Comparison of ENCODE assay signal across 24 cellular contexts in the genomic region with DNA sequence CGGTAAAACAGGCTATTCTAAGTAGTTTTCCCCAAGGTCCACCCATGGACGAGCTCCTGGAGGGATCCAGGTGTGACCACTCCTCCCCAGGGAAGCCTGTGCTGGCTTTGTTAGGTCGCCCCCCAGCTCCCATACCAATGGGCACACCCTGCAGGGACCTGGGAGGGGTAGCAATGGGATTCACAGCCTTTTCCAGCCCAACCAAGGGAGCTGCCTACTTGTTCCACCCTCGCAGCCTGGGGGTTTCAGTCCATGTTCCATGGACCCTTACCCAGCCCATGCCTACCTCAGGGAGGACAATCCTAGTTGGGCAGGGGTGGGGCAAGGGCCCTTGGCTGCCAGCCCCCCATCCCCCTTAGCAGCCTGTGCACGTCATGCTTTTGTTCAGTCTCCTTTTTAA.
DNase-seq lines count a peak whose midpoint lies in the region.
"Had no signal": no experiment of that assay in that cellular context is flagged by ENCODE, and none has a peak within 500 bp of the region (broad histone marks: within the 10 kb centered on the region; RNA-seq: fewer than 3 reads in every experiment).

No MANE protein-coding gene starts in this region.

- WGBS in neuronal stem cell (ENCODE audit: extremely low coverage in 2 of 2, insufficient read length in 2 of 2, insufficient replicate concordance in 1 of 2), 2 donors: no CpG with 5 or more reads among the region's 5 CpGs

- intact Hi-C loops in activated T-helper 1 cell treated with anti-CD3 and anti-CD28 coated beads, Interleukin-12 subunit alpha, Interleukin-12 subunit beta, Interleukin-2, Interleukin-4 antibody, amounts not matched to agents 30 ng/mL and 10 ng/mL and 1 ng/mL, durations not matched to agents 14 hours and 24 hours and 36 hours (cut with micrococcal nuclease): no loop called here

- H2AFZ ChIP-seq in neuronal stem cell (ENCODE audit: low read length): no peak overlapping the region

- H2BK120ac ChIP-seq in neuronal stem cell (ENCODE audit: low read depth, low read length): no peak overlapping the region

- peaks cover 1% of the 10 kb centered on the region for H3K79me1 ChIP-seq in neuronal stem cell (ENCODE audit: low read depth, low read length)

- H2AK5ac ChIP-seq in neuronal stem cell (ENCODE audit: low read depth, low read length): peak overlapping the region; percentile 83

- H3K4me1 ChIP-seq in BLaER1 (peaks cover 38% of the 10 kb centered on the region), NT2/D1 (ENCODE audit: insufficient read depth, insufficient read length) (no peaks in the 10 kb centered on the region), neuronal stem cell (ENCODE audit: control insufficient read depth in 2 of 2, insufficient read depth in 1 of 2, low read depth in 1 of 2, low read length in 2 of 2) (peaks cover 2 to 4% of the 10 kb centered on the region in 2 donors)
- H3K4me1 ChIP-seq: BE2C, Peyer's patch had no signal

- H3K9me3 ChIP-seq in BLaER1: no peaks in the 10 kb centered on the region
- H3K9me3 ChIP-seq in NT2/D1 (ENCODE audit: insufficient read depth, low read length): no peaks in the 10 kb centered on the region
- peaks cover 0 to 2% of the 10 kb centered on the region in 2 donors for H3K9me3 ChIP-seq in neuronal stem cell (replicated peaks in 1 of 2; ENCODE audit: control insufficient read depth in 2 of 2, insufficient read depth in 1 of 2, low read depth in 1 of 2, low read length in 2 of 2)
- H3K9me3 ChIP-seq: BE2C, MG63, Peyer's patch had no signal

- peaks cover 31% of the 10 kb centered on the region for H3K27me3 Mint-ChIP-seq in activated T-cell treated with anti-CD3 and anti-CD28 coated beads, Interleukin-2, amount 50 U/mL, for 24 hours
- H3K27me3 Mint-ChIP-seq in activated T-helper 1 cell treated with anti-CD3 and anti-CD28 coated beads, Interleukin-12 subunit alpha, Interleukin-12 subunit beta, Interleukin-2, Interleukin-4 antibody, amounts not matched to agents 30 ng/mL and 10 ng/mL and 1 ng/mL, durations not matched to agents 14 hours and 24 hours and 36 hours (ENCODE audit: insufficient read depth): no peaks in the 10 kb centered on the region

- no peak overlapping the region for H4K91ac ChIP-seq in neuronal stem cell (ENCODE audit: low read depth, low read length, poor library complexity)

- no peak overlapping the region for H2BK12ac ChIP-seq in neuronal stem cell (ENCODE audit: low read length)

- H3K4ac ChIP-seq in neuronal stem cell (ENCODE audit: low read length): no peak overlapping the region

- no peak overlapping the region for H2BK5ac ChIP-seq in neuronal stem cell (ENCODE audit: low read length)

- H3K4me1 Mint-ChIP-seq in activated T-cell treated with anti-CD3 and anti-CD28 coated beads, Interleukin-2, amount 50 U/mL, for 24 hours (ENCODE audit: low read depth): no peaks in the 10 kb centered on the region
- H3K4me1 Mint-ChIP-seq in activated T-helper 1 cell treated with anti-CD3 and anti-CD28 coated beads, Interleukin-12 subunit alpha, Interleukin-12 subunit beta, Interleukin-2, Interleukin-4 antibody, amounts not matched to agents 30 ng/mL and 10 ng/mL and 1 ng/mL, durations not matched to agents 14 hours and 24 hours and 36 hours (ENCODE audit: low read depth): no peaks in the 10 kb centered on the region
- H3K4me1 Mint-ChIP-seq: CD4-positive, CD25-positive, alpha-beta regulatory T cell had no signal

- H3K4me2 ChIP-seq in BLaER1 (0 out of 2 replicates have a peak overlapping the region, but pooled peaks have one; percentile 0), neuronal stem cell (ENCODE audit: insufficient read depth, low read length, poor library complexity, severe bottlenecking) (no peak overlapping the region)

- peak overlapping the region; percentile 37 for H2BK15ac ChIP-seq in neuronal stem cell (ENCODE audit: low read length)

- no peaks in the 10 kb centered on the region for H3K36me3 Mint-ChIP-seq in activated T-cell treated with anti-CD3 and anti-CD28 coated beads, Interleukin-2, amount 50 U/mL, for 24 hours (ENCODE audit: low read depth)
- H3K36me3 Mint-ChIP-seq in activated T-helper 1 cell treated with anti-CD3 and anti-CD28 coated beads, Interleukin-12 subunit alpha, Interleukin-12 subunit beta, Interleukin-2, Interleukin-4 antibody, amounts not matched to agents 30 ng/mL and 10 ng/mL and 1 ng/mL, durations not matched to agents 14 hours and 24 hours and 36 hours (ENCODE audit: low read depth): no peaks in the 10 kb centered on the region
- H3K36me3 Mint-ChIP-seq: CD4-positive, CD25-positive, alpha-beta regulatory T cell had no signal

- H3K23ac ChIP-seq in neuronal stem cell (ENCODE audit: low read depth, low read length, poor library complexity): no peak overlapping the region

- H3K4me3 Mint-ChIP-seq in activated T-cell treated with anti-CD3 and anti-CD28 coated beads, Interleukin-2, amount 50 U/mL, for 24 hours: no peak overlapping the region
- H3K4me3 Mint-ChIP-seq in activated T-helper 1 cell treated with anti-CD3 and anti-CD28 coated beads, Interleukin-12 subunit alpha, Interleukin-12 subunit beta, Interleukin-2, Interleukin-4 antibody, amounts not matched to agents 30 ng/mL and 10 ng/mL and 1 ng/mL, durations not matched to agents 14 hours and 24 hours and 36 hours: no peak overlapping the region
- H3K4me3 Mint-ChIP-seq: CD4-positive, CD25-positive, alpha-beta regulatory T cell had no signal

- no peak overlapping the region for H3K9ac ChIP-seq in BLaER1
- peak overlapping the region; percentile 8 for H3K9ac ChIP-seq in NT2/D1 (ENCODE audit: insufficient read length, low read depth)
- H3K9ac ChIP-seq in neuronal stem cell (ENCODE audit: low read depth, low read length, poor library complexity): no peak overlapping the region

- peak overlapping the region; percentile 31 for H3K14ac ChIP-seq in neuronal stem cell (ENCODE audit: low read length)

- DNase-seq in activated T-cell treated with anti-CD3 and anti-CD28 coated beads, Interleukin-2, amount 50 U/mL, for 24 hours: peak; percentile 12
- DNase-seq in activated T-cell treated with anti-CD3 and anti-CD28 coated beads for 4 hours: no peak
- no peak for DNase-seq in NT2/D1 (ENCODE audit: low read depth, low spot score)
- no peak for DNase-seq in neuronal stem cell (ENCODE audit: low spot score)
- DNase-seq in activated T-helper 1 cell treated with anti-CD3 and anti-CD28 coated beads, Interleukin-12 subunit alpha, Interleukin-12 subunit beta, Interleukin-2, Interleukin-4 antibody, amounts not matched to agents 30 ng/mL and 10 ng/mL and 1 ng/mL, durations not matched to agents 14 hours and 24 hours and 36 hours (ENCODE audit: low spot score): no peak
- no peak for DNase-seq in foreskin melanocyte
- no peak for DNase-seq in NCI-H1048 (lab: John Stamatoyannopoulos, UW)
- DNase-seq: 8988T; ACHN; BE2C; CD4-positive, CD25-positive, alpha-beta regulatory T cell; DMS153; DND-41; GOT3; KG1; MG63; NCI-H1694; NCI-H2029 treated with DMSO at 0.1 percent for 48 hours; NCI-H526 treated with DMSO at 0.1 percent for 48 hours; OCI-M1; SIG-M5 had no signal

- no peak overlapping the region for H3K27ac ChIP-seq in BLaER1
- no peak overlapping the region for H3K27ac ChIP-seq in neuronal stem cell (replicated peaks; ENCODE audit: low read length)
- H3K27ac ChIP-seq: Peyer's patch, SK-N-MC had no signal

- H3K27ac Mint-ChIP-seq in activated T-cell treated with anti-CD3 and anti-CD28 coated beads, Interleukin-2, amount 50 U/mL, for 24 hours: no peak overlapping the region
- no peak overlapping the region for H3K27ac Mint-ChIP-seq in activated T-helper 1 cell treated with anti-CD3 and anti-CD28 coated beads, Interleukin-12 subunit alpha, Interleukin-12 subunit beta, Interleukin-2, Interleukin-4 antibody, amounts not matched to agents 30 ng/mL and 10 ng/mL and 1 ng/mL, durations not matched to agents 14 hours and 24 hours and 36 hours
- H3K27ac Mint-ChIP-seq: CD4-positive, CD25-positive, alpha-beta regulatory T cell had no signal

- H3K36me3 ChIP-seq in BLaER1 (no peaks in the 10 kb centered on the region), NT2/D1 (ENCODE audit: insufficient read depth, insufficient read length, low read length) (no peaks in the 10 kb centered on the region), neuronal stem cell (replicated peaks in 1 of 2; ENCODE audit: control insufficient read depth in 2 of 2, insufficient read depth in 2 of 2, low read length in 2 of 2) (no peaks in the 10 kb centered on the region)
- H3K36me3 ChIP-seq: BE2C, MG63, Peyer's patch had no signal

- H4K8ac ChIP-seq in neuronal stem cell (ENCODE audit: low read depth, low read length): no peak overlapping the region

- no peaks in the 10 kb centered on the region for H3K9me3 Mint-ChIP-seq in activated T-cell treated with anti-CD3 and anti-CD28 coated beads, Interleukin-2, amount 50 U/mL, for 24 hours
- no peaks in the 10 kb centered on the region for H3K9me3 Mint-ChIP-seq in activated T-helper 1 cell treated with anti-CD3 and anti-CD28 coated beads, Interleukin-12 subunit alpha, Interleukin-12 subunit beta, Interleukin-2, Interleukin-4 antibody, amounts not matched to agents 30 ng/mL and 10 ng/mL and 1 ng/mL, durations not matched to agents 14 hours and 24 hours and 36 hours

- H3K27me3 ChIP-seq in BLaER1 (no peaks in the 10 kb centered on the region), NT2/D1 (ENCODE audit: insufficient read depth, insufficient read length) (no peaks in the 10 kb centered on the region), neuronal stem cell (ENCODE audit: control insufficient read depth in 3 of 3, insufficient read depth in 3 of 3, low read depth in 1 of 3, low read length in 3 of 3) (peaks cover 0 to 30% (median 0%) of the 10 kb centered on the region in 3 experiments)
- H3K27me3 ChIP-seq: MG63, Peyer's patch had no signal

- peak overlapping the region; percentile 57 for H3K18ac ChIP-seq in neuronal stem cell (ENCODE audit: low read length)

- no peaks in the 10 kb centered on the region for H4K20me1 ChIP-seq in BLaER1

- H3K4me3 ChIP-seq in BLaER1: no peak overlapping the region
- no peak overlapping the region for H3K4me3 ChIP-seq in NT2/D1 (ENCODE audit: insufficient read length, low read depth)
- H3K4me3 ChIP-seq in neuronal stem cell (ENCODE audit: low read length in 2 of 2): no peak overlapping the region
- H3K4me3 ChIP-seq: MG63, Peyer's patch, SK-N-MC had no signal
